In the genomic region with DNA sequence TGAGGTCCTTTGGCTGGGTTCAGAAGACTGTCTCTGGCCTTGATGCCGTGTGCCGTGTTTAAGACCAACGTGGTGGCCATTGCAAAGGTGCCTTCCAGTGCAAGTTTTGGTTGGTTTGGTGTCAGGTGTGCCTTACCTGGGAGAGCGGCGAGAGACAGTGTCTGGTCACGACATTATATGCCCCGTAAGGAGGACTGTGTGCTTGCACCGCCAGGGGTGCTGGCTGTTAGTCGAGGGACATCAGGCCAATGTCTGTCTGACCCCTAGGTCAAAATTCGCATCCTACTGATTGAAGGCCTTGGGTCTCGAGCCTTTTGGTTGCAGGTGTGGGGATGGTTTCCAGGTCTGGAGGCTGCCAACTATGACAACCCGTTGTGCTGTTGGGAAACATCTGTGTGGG, we compare ENCODE assay signal across 16 cellular contexts.
"Had no signal": no experiment of that assay in that cellular context is flagged by ENCODE, and none has a peak within 500 bp of the region (broad histone marks: within the 10 kb centered on the region; RNA-seq: fewer than 3 reads in every experiment).

No MANE protein-coding gene starts in this region.

- ATAC-seq: activated CD4-positive, alpha-beta T cell treated with anti-CD3 and anti-CD28 coated beads for 36 hours; activated naive CD4-positive, alpha-beta T cell treated with anti-CD3 and anti-CD28 coated beads, Interleukin-2, amount 50 U/mL, for 72 hours; esophagus mucosa; left cardiac atrium; lower lobe of right lung; T-helper 17 cell had no signal

- H3K4me1 ChIP-seq: lower lobe of right lung, transverse colon had no signal

- DNase-seq: activated CD4-positive, alpha-beta T cell treated with anti-CD3 and anti-CD28 coated beads for 36 hours; activated CD4-positive, alpha-beta T cell treated with anti-CD3 and anti-CD28 coated beads, Interleukin-2, amount 50 U/mL, for 48 hours; activated gamma-delta T cell treated with Interleukin-2 at 50 U/mL for 16 hours; amniotic stem cell; left cardiac atrium; lower lobe of right lung; nucleus accumbens; stimulated activated CD4-positive, alpha-beta T cell treated with anti-CD3 and anti-CD28 coated beads, Interleukin-12 subunit alpha, Interleukin-12 subunit beta, amount 100 ng/mL, for 4 hours; stimulated activated CD4-positive, alpha-beta T cell treated with anti-CD3 and anti-CD28 coated beads, Interleukin-1b, Interleukin-23, amount 100 ng/mL, for 48 hours; stimulated activated naive CD4-positive, alpha-beta T cell treated with Interleukin-2 at 50 U/mL for 16 hours; T-helper 17 cell; transverse colon had no signal

- H3K27me3 ChIP-seq: cardiac muscle cell, transverse colon had no signal

- H3K27ac ChIP-seq: cardiac muscle cell, lower lobe of right lung, transverse colon, VCaP had no signal

- H3K4me3 ChIP-seq: cardiac muscle cell, lower lobe of right lung, transverse colon had no signal
